Comparison of ENCODE assay signal across 24 cellular contexts in genomic region chr9:27870404-27870803, GRCh38.
DNase-seq lines count a peak whose midpoint lies in the region; ATAC-seq, FAIRE-seq and TF ChIP-seq lines count a peak whose summit lies in the region.
"Had no signal": no experiment of that assay in that cellular context is flagged by ENCODE, and none has a peak within 500 bp of the region (broad histone marks: within the 10 kb centered on the region; RNA-seq: fewer than 3 reads in every experiment).

No MANE protein-coding gene starts in this region.

- TF ChIP-seq POLR2A in K562 (conservative IDR thresholded peaks at IDR 0.05): no peak

- intact Hi-C loops in K562 (cut with micrococcal nuclease): no loop called here

- CTCF ChIA-PET in K562 (lab: Yijun Ruan, JAX; ENCODE audit: low intra/inter-chr PET ratio): no interaction called here

- DNase-seq in ACHN (peak; percentile 27), HT1080 (ENCODE audit: low read depth) (peak; percentile 67), K562 (ENCODE audit: extremely low read depth in 1 of 4, low spot score in 3 of 4) (peak in 1 of 4 experiments; percentile 0), left lobe of liver (ENCODE audit: low spot score) (peak; percentile 71), frontal cortex (ENCODE audit: low spot score in 2 of 2) (no peak), GM03348 (ENCODE audit: low spot score) (no peak), NCI-H1417 (lab: John Stamatoyannopoulos, UW) (no peak)
- DNase-seq: activated CD4-positive, alpha-beta T cell treated with anti-CD3 and anti-CD28 coated beads, Interleukin-2, amount 10 ng/mL, durations not matched to agents 24 days and 14 days; foreskin melanocyte; IMR-90; kidney; mesenchymal stem cell; natural killer cell; NCI-H2081; NCI-H524; pancreas; SIG-M5; sigmoid colon; T-cell had no signal

- in situ Hi-C loops in ACHN (cut with HindIII; ENCODE audit: low pct_ligation_motif_present, low pct_unique_long_range_greater_than_20kb, low sequenced_read_pairs) (no loop called here), K562 (cut with MboI) (no loop called here)

- TF ChIP-seq EP300 in K562 (IDR thresholded peaks at IDR 0.05; ENCODE audit: low read length): no peak

- no peaks in the 10 kb centered on the region for H3K36me3 ChIP-seq in K562 (ENCODE audit: control insufficient read depth, insufficient read depth, low read length)
- H3K36me3 ChIP-seq: BLaER1 treated with 17β-estradiol and CSF1 and Interleukin-3, amounts not matched to agents 10 nM and 100 nM; pancreas; sigmoid colon; suprapubic skin had no signal

- no peaks in the 10 kb centered on the region for H3K9me3 ChIP-seq in K562 (replicated peaks; ENCODE audit: control insufficient read depth, insufficient read depth, low read depth, low read length)
- H3K9me3 ChIP-seq: pancreas, sigmoid colon, suprapubic skin had no signal

- no peak overlapping the region for H3K27ac ChIP-seq in K562 (ENCODE audit: extremely low read depth, low read depth, low read length)
- H3K27ac ChIP-seq: BLaER1 treated with 17β-estradiol and CSF1 and Interleukin-3, amounts not matched to agents 10 nM and 100 nM; HL-60; pancreas; sigmoid colon; suprapubic skin had no signal

- H3K4me3 ChIP-seq in K562: no peak overlapping the region
- H3K4me3 ChIP-seq: BLaER1 treated with 17β-estradiol and CSF1 and Interleukin-3, amounts not matched to agents 10 nM and 100 nM; pancreas; sigmoid colon; suprapubic skin had no signal

- no peaks in the 10 kb centered on the region for H3K9me1 ChIP-seq in K562 (ENCODE audit: control insufficient read depth, insufficient read depth, low read length)

- no peak overlapping the region for H2AFZ ChIP-seq in K562 (ENCODE audit: low read depth, low read length)

- TF ChIP-seq CTCF in K562 (IDR thresholded peaks at IDR 0.05 in 2 of 3, conservative IDR thresholded peaks at IDR 0.05 in 1 of 3; ENCODE audit: insufficient read depth in 2 of 3, low read depth in 1 of 3, low read length in 3 of 3): no peak

- no peaks in the 10 kb centered on the region for H3K27me3 ChIP-seq in K562 (ENCODE audit: control insufficient read depth in 2 of 2, insufficient read depth in 2 of 2, low read length in 2 of 2)
- H3K27me3 ChIP-seq: pancreas, sigmoid colon, suprapubic skin had no signal

- BruUV-seq in K562 (replicated peaks; lab: Mats Ljungman, UMichigan): no TSS peak

- ATAC-seq in K562 (no peak), left lobe of liver (peak; percentile 93), GM21447 (IDR thresholded peaks at IDR 0.05; ENCODE audit: unreplicated experiment) (no peak)
- ATAC-seq: natural killer cell; pancreas; stimulated activated effector memory CD8-positive, alpha-beta T cell treated with anti-CD3 and anti-CD28 coated beads, Interleukin-12 subunit alpha, Interleukin-12 subunit beta, amount 100 ng/mL, for 72 hours; T-cell had no signal

- H3K79me2 ChIP-seq in K562 (ENCODE audit: control insufficient read depth, insufficient read depth, low read length): no peaks in the 10 kb centered on the region

- H4K20me1 ChIP-seq in K562 (replicated peaks; ENCODE audit: control insufficient read depth, insufficient read depth, low read length): no peaks in the 10 kb centered on the region
- H4K20me1 ChIP-seq: BLaER1 treated with 17β-estradiol and CSF1 and Interleukin-3, amounts not matched to agents 10 nM and 100 nM had no signal

- no peak overlapping the region for H3K4me2 ChIP-seq in K562 (ENCODE audit: insufficient read depth, low read length)
- H3K4me2 ChIP-seq: BLaER1 treated with 17β-estradiol and CSF1 and Interleukin-3, amounts not matched to agents 10 nM and 100 nM had no signal

- POLR2A ChIA-PET in K562 (lab: Yijun Ruan, JAX): no interaction called here

- no peak for TF ChIP-seq RAD21 in K562 (CRISPR knock-in tag; conservative IDR thresholded peaks at IDR 0.05 in 1 of 2, IDR thresholded peaks at IDR 0.05 in 1 of 2)

- no peaks in the 10 kb centered on the region for H3K4me1 ChIP-seq in K562 (replicated peaks in 1 of 2; ENCODE audit: control insufficient read depth in 2 of 2, insufficient read depth in 2 of 2, low read length in 2 of 2)
- H3K4me1 ChIP-seq: pancreas, sigmoid colon, suprapubic skin had no signal

- FAIRE-seq in K562 (lab: Jason Lieb, UNC) (no peak), frontal cortex (lab: Jason Lieb, UNC) (no peak)
- FAIRE-seq: kidney, pancreas had no signal

- H3K9ac ChIP-seq in K562 (ENCODE audit: insufficient read depth in 1 of 2, low read depth in 2 of 2, low read length in 2 of 2): no peak overlapping the region
- H3K9ac ChIP-seq: BLaER1 treated with 17β-estradiol and CSF1 and Interleukin-3, amounts not matched to agents 10 nM and 100 nM had no signal

- WGBS in K562 (ENCODE audit: insufficient coverage, low coverage, missing lambda C conversion rate): 0% methylated on average over 3 of the region's 5 CpGs

TF ChIP-seq in K562, 482 proteins besides CTCF, POLR2A, EP300 and RAD21:
- no peak for TF ChIP-seq CREB3L1 (IDR thresholded peaks at IDR 0.05; ENCODE audit: borderline replicate concordance, low read depth)
- 0 out of 2 replicates have a peak, but pooled peaks have one; percentile 23 for TF ChIP-seq FOSL1 (tag; conservative IDR thresholded peaks at IDR 0.05)
- no peak for TF ChIP-seq ZNF699 (CRISPR knock-in tag; IDR thresholded peaks at IDR 0.05; ENCODE audit: insufficient replicate concordance)
- TF ChIP-seq PML (IDR thresholded peaks at IDR 0.05; ENCODE audit: low read length): no peak
- peak; percentile 42; the same call in 1 of the 2 replicates for TF ChIP-seq ATF3 (IDR thresholded peaks at IDR 0.05)
- no peak for TF ChIP-seq ATF3 (CRISPR knock-in tag; conservative IDR thresholded peaks at IDR 0.05)
- TF ChIP-seq JUND (IDR thresholded peaks at IDR 0.05; ENCODE audit: borderline replicate concordance, low read depth, low read length): 0 out of 2 replicates have a peak, but pooled peaks have one; percentile 14
- no peak for TF ChIP-seq JUND (tag; IDR thresholded peaks at IDR 0.05; ENCODE audit: borderline replicate concordance, low read depth, low read length)

Comparison
In these comparisons a context has a peak if more than half of its experiments do, and no peak if none do; other contexts are left out.
1. DNase-seq: peak in ACHN (single experiment), HT1080 (single experiment) and left lobe of liver (single experiment); none in frontal cortex (0 of 2), GM03348 (single experiment) and NCI-H1417 (0 of 3).